Comparison of ENCODE assay signal across 2 cellular contexts in the genomic region with DNA sequence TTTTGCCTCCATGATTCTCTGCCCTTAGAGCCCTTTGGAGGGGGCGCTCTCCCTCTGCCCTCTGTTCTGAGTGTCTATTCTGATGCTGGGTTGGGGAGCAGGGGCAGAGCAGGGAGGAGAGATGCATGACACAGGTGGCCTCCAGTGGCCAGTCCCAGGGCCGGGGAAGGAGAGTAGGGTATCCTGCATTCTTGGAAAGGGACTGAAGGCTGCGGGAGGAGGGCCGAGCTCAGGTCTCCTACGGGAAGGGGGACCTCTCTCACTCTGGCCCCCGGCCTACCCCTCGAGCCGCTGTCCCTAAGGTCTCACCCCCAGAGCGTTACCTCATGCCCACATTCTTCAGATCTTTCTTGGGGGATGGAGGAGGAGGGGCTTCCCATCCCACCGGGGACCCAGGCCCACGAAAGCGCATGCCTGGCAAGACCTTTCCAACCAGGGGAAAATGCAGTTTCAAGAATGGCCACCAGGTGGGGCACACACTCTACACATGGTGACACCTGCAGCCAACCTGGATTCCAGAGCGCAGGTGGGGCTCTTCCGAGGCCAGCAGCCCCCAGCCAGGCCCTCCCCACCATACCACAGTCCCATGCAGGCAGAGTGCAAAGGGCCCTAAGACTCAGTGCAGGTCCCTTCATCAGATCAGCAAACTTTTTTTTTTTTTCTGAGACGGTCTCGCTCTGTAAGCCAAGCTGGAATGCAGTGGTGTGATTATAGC.
TF ChIP-seq lines count a peak whose summit lies in the region.

No MANE protein-coding gene starts in this region.

TF ChIP-seq in Ishikawa, 13 proteins besides CTCF, POLR2A, EP300 and RAD21 (continued from another document):
- TF ChIP-seq, protein P1, sequence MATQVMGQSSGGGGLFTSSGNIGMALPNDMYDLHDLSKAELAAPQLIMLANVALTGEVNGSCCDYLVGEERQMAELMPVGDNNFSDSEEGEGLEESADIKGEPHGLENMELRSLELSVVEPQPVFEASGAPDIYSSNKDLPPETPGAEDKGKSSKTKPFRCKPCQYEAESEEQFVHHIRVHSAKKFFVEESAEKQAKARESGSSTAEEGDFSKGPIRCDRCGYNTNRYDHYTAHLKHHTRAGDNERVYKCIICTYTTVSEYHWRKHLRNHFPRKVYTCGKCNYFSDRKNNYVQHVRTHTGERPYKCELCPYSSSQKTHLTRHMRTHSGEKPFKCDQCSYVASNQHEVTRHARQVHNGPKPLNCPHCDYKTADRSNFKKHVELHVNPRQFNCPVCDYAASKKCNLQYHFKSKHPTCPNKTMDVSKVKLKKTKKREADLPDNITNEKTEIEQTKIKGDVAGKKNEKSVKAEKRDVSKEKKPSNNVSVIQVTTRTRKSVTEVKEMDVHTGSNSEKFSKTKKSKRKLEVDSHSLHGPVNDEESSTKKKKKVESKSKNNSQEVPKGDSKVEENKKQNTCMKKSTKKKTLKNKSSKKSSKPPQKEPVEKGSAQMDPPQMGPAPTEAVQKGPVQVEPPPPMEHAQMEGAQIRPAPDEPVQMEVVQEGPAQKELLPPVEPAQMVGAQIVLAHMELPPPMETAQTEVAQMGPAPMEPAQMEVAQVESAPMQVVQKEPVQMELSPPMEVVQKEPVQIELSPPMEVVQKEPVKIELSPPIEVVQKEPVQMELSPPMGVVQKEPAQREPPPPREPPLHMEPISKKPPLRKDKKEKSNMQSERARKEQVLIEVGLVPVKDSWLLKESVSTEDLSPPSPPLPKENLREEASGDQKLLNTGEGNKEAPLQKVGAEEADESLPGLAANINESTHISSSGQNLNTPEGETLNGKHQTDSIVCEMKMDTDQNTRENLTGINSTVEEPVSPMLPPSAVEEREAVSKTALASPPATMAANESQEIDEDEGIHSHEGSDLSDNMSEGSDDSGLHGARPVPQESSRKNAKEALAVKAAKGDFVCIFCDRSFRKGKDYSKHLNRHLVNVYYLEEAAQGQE (IDR thresholded peaks at IDR 0.05; ENCODE audit: low read depth), result no peak

TF ChIP-seq in SK-N-SH, 30 proteins besides CTCF, POLR2A, EP300 and RAD21 (continued from another document):
- TF ChIP-seq, protein P2, sequence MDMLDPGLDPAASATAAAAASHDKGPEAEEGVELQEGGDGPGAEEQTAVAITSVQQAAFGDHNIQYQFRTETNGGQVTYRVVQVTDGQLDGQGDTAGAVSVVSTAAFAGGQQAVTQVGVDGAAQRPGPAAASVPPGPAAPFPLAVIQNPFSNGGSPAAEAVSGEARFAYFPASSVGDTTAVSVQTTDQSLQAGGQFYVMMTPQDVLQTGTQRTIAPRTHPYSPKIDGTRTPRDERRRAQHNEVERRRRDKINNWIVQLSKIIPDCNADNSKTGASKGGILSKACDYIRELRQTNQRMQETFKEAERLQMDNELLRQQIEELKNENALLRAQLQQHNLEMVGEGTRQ (IDR thresholded peaks at IDR 0.05; ENCODE audit: borderline replicate concordance, low read depth, low read length), result no peak
- TF ChIP-seq NRF1 (IDR thresholded peaks at IDR 0.05; ENCODE audit: low read depth, low read length) (peak; percentile 29; the same call in 1 of the 2 replicates), ELF1 (IDR thresholded peaks at IDR 0.05) (no peak), GABPA (IDR thresholded peaks at IDR 0.05; ENCODE audit: low read depth) (no peak), TAF1 (IDR thresholded peaks at IDR 0.05; ENCODE audit: borderline replicate concordance, low read depth, low read length) (no peak), JUND (IDR thresholded peaks at IDR 0.05) (no peak), SMC3 (IDR thresholded peaks at IDR 0.05; ENCODE audit: low read depth, low read length) (peak; percentile 91), FOSL2 (IDR thresholded peaks at IDR 0.05; ENCODE audit: borderline replicate concordance, low read depth) (no peak)
